8 cellular contexts compared by ENCODE assay signal in genomic region chr1:31703431-31704260, GRCh38. TPM values are rescaled to one million over a fixed set of nuclear protein-coding genes. Genes with fewer than 3 reads are reported as not detected.
DNase-seq lines count a peak whose midpoint lies in the region; ATAC-seq lines count a peak whose summit lies in the region.

Gene COL16A1, minus strand, starts transcription at chr1:31704017. Its CDS starts 1,824 bp downstream, at chr1:31702193.

- H3K4me2 ChIP-seq in BLaER1 treated with 17β-estradiol and CSF1 and Interleukin-3, amounts not matched to agents 10 nM and 100 nM, result peak within 1 kb of the TSS; percentile 63 to 85 (median 79)

- 10 to 18% methylated on average over 37 to 39 of the region's 39 CpGs for WGBS in esophagus, 2 donors
- WGBS in mesodermal cell (ENCODE audit: insufficient coverage in 2 of 2), 2 experiments, result 35 to 45% methylated on average over 25 to 27 of the region's 39 CpGs

- peak; percentile 28 for DNase-seq in NCI-H2171 (lab: John Stamatoyannopoulos, UW)
- DNase-seq in ureter (ENCODE audit: low spot score), result peak; percentile 87
- no peak for DNase-seq in activated CD4-positive, CD25-positive, alpha-beta regulatory T cell treated with anti-CD3 and anti-CD28 coated beads, Interleukin-2, amount 50 U/mL, for 72 hours

- peak within 1 kb of the TSS in 9 of 11 experiments; percentile 23 to 71 (median 48); a peak in 12 of 22 replicates for H3K27ac ChIP-seq in BLaER1 treated with 17β-estradiol and CSF1 and Interleukin-3, amounts not matched to agents 10 nM and 100 nM
- peak within 1 kb of the TSS; percentile 68 to 72 for H3K27ac ChIP-seq in esophagus (ENCODE audit: low read depth in 2 of 2, low read length in 1 of 2)
- peak within 1 kb of the TSS; percentile 6 for H3K27ac ChIP-seq in mesodermal cell (ENCODE audit: low read depth, low read length, severe bottlenecking)

- H3K27me3 ChIP-seq in BLaER1 treated with 17β-estradiol and CSF1 and Interleukin-3, amounts not matched to agents 10 nM and 100 nM, result peaks cover 31 to 62% (median 35%) of the 10 kb centered on the region in 11 experiments
- no peaks in the 10 kb centered on the region for H3K27me3 ChIP-seq in esophagus (ENCODE audit: control insufficient read depth in 1 of 2, insufficient read depth in 2 of 2, low read length in 2 of 2)

- no peaks in the 10 kb centered on the region for H3K9me3 ChIP-seq in BLaER1 treated with 17β-estradiol and CSF1 and Interleukin-3, amounts not matched to agents 10 nM and 100 nM (replicated peaks in 1 of 11)
- H3K9me3 ChIP-seq in esophagus (ENCODE audit: control insufficient read depth in 2 of 2, insufficient read depth in 1 of 2, low read depth in 1 of 2, low read length in 1 of 2) (no peaks in the 10 kb centered on the region), mesodermal cell (ENCODE audit: control insufficient read depth, low read length) (no peaks in the 10 kb centered on the region)

- no peak for ATAC-seq in HG02571 (IDR thresholded peaks at IDR 0.05; ENCODE audit: unreplicated experiment)
- ATAC-seq in activated CD4-positive, CD25-positive, alpha-beta regulatory T cell treated with anti-CD3 and anti-CD28 coated beads, Interleukin-2, amount 50 U/mL, for 24 hours, result no peak

- H3K36me3 ChIP-seq in BLaER1 treated with 17β-estradiol and CSF1 and Interleukin-3, amounts not matched to agents 10 nM and 100 nM, result no peaks in the 10 kb centered on the region
- H3K36me3 ChIP-seq in esophagus (ENCODE audit: control insufficient read depth in 2 of 2, insufficient read depth in 2 of 2, low read length in 1 of 2), result no peaks in the 10 kb centered on the region
- H3K36me3 ChIP-seq in mesodermal cell (ENCODE audit: control insufficient read depth, insufficient read depth, low read length), result no peaks in the 10 kb centered on the region

- H4K20me1 ChIP-seq in BLaER1 treated with 17β-estradiol and CSF1 and Interleukin-3, amounts not matched to agents 10 nM and 100 nM, result peaks cover 0 to 5% (median 0%) of the 10 kb centered on the region in 11 experiments; a peak in 1 of 22 replicates

- H3K9ac ChIP-seq in BLaER1 treated with 17β-estradiol and CSF1 and Interleukin-3, amounts not matched to agents 10 nM and 100 nM, result peak within 1 kb of the TSS in 9 of 11 experiments; percentile 23 to 60 (median 46); a peak in 11 of 22 replicates

- peaks cover 64 to 85% (median 74%) of the 10 kb centered on the region in 10 experiments for H3K4me1 ChIP-seq in BLaER1 treated with 17β-estradiol and CSF1 and Interleukin-3, amounts not matched to agents 10 nM and 100 nM
- peaks cover 6 to 34% of the 10 kb centered on the region in 2 donors for H3K4me1 ChIP-seq in esophagus (ENCODE audit: control insufficient read depth in 2 of 2, insufficient read depth in 2 of 2, low read length in 1 of 2)
- H3K4me1 ChIP-seq in mesodermal cell (ENCODE audit: control insufficient read depth, insufficient read depth, low read length, poor library complexity, severe bottlenecking), result peaks cover 60% of the 10 kb centered on the region

- H3K4me3 ChIP-seq in BLaER1 treated with 17β-estradiol and CSF1 and Interleukin-3, amounts not matched to agents 10 nM and 100 nM, result 0 out of 20 replicates have a peak within 1 kb of the TSS, but pooled peaks of 1 of the 10 experiments have one; percentile 14
- H3K4me3 ChIP-seq in esophagus (ENCODE audit: low read depth in 1 of 2, low read length in 2 of 2) (peak within 1 kb of the TSS in 1 of 2 donors; percentile 28), mesodermal cell (ENCODE audit: extremely low read depth, insufficient read depth, low read length, poor library complexity, severe bottlenecking) (peak within 1 kb of the TSS; percentile 2)

RNA-seq across cellular contexts. Expression of gene COL16A1, which starts in this region (rescaled TPM):
- 10 to 100 TPM; 12.2 to 25.2 TPM for polyA plus RNA-seq in esophagus
- polyA plus RNA-seq in mesodermal cell (2013, experiment 1 of 2), result 7.2 TPM
- 4.3 TPM for polyA plus RNA-seq in mesodermal cell (2013, experiment 2 of 2)
- 110 TPM for total RNA-seq in ureter

Comparison
In these comparisons a context has a peak if more than half of its experiments do, and no peak if none do; other contexts are left out.
1. H3K27ac ChIP-seq: peak in every context shown above with its lines; median percentile 70 in esophagus; 48 in BLaER1 treated with 17β-estradiol and CSF1 and Interleukin-3, amounts not matched to agents 10 nM and 100 nM; 6 in mesodermal cell.